In the genomic region with DNA sequence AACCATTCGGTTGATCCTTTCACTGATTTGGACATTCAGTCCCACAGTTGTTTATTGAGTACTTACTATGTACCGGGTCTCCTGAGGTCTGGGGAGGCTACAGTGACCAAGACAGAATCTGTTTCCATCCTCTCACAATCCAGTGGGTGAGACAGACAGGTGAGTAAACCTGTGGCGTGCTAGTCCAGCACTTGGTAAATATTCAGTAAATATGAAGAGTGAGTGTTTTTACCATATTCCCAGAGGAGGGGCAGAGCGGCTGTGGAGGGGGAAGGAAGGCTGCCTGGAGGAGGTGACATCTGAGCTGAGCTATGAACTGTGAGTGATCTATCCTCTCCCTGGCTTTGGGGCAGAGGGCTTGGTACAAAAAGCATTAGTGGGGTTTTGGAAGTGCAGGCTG, we compare ENCODE assay signal across 12 cellular contexts. TPM values are rescaled to one million over a fixed set of nuclear protein-coding genes. Genes with fewer than 3 reads are reported as not detected.
DNase-seq lines count a peak whose midpoint lies in the region; ATAC-seq, FAIRE-seq and TF ChIP-seq lines count a peak whose summit lies in the region.
"Had no signal": no experiment of that assay in that cellular context is flagged by ENCODE, and none has a peak within 500 bp of the region (broad histone marks: within the 10 kb centered on the region; RNA-seq: fewer than 3 reads in every experiment).

No MANE protein-coding gene starts in this region.

- H3K4me3 ChIP-seq in ACC112 (ENCODE audit: low read depth, low read length): peak overlapping the region; percentile 34; the same call in 1 of the 2 replicates
- peak overlapping the region in 1 of 3 donors; percentile 39 for H3K4me3 ChIP-seq in breast epithelium
- H3K4me3 ChIP-seq in tibial artery: no peak overlapping the region

- no peak for ATAC-seq in natural killer cell treated with Interleukin-12 subunit alpha and Interleukin-12 subunit beta and Interleukin-15 and Interleukin-18, amount 100 ng/mL, for 72 hours
- no peak for ATAC-seq in GM21447 (IDR thresholded peaks at IDR 0.05; ENCODE audit: unreplicated experiment)

- TF ChIP-seq POLR2A in breast epithelium (IDR thresholded peaks at IDR 0.05) (no peak), GM12892 (IDR thresholded peaks at IDR 0.05; ENCODE audit: low read depth, low read length) (no peak)

- H3K9me3 Mint-ChIP-seq in IgD-negative memory B cell: no peaks in the 10 kb centered on the region
- no peaks in the 10 kb centered on the region for H3K9me3 Mint-ChIP-seq in natural killer cell treated with Interleukin-12 subunit alpha and Interleukin-12 subunit beta and Interleukin-15 and Interleukin-18, amount 100 ng/mL, for 72 hours

- peak overlapping the region; percentile 89 to 100 (median 95) for H3K27ac Mint-ChIP-seq in IgD-negative memory B cell
- H3K27ac Mint-ChIP-seq in natural killer cell treated with Interleukin-12 subunit alpha and Interleukin-12 subunit beta and Interleukin-15 and Interleukin-18, amount 100 ng/mL, for 72 hours: peak overlapping the region; percentile 66 to 77

- no peaks in the 10 kb centered on the region for H3K36me3 ChIP-seq in ACC112 (ENCODE audit: insufficient read depth, low read length)
- no peaks in the 10 kb centered on the region for H3K36me3 ChIP-seq in breast epithelium
- H3K36me3 ChIP-seq in tibial artery: no peaks in the 10 kb centered on the region

- H3K79me2 ChIP-seq in ACC112 (ENCODE audit: control insufficient read depth, insufficient read depth, low read length, unreplicated experiment): no peaks in the 10 kb centered on the region

- FAIRE-seq in GM12892 (lab: Jason Lieb, UNC): no peak
- FAIRE-seq: D721Med, RCC 7860 had no signal

- H3K9me3 ChIP-seq in breast epithelium (no peaks in the 10 kb centered on the region), tibial artery (no peaks in the 10 kb centered on the region)

- TF ChIP-seq CTCF in breast epithelium (IDR thresholded peaks at IDR 0.05) (no peak), tibial artery (IDR thresholded peaks at IDR 0.05) (no peak)

- H3K36me3 Mint-ChIP-seq in IgD-negative memory B cell: no peaks in the 10 kb centered on the region
- H3K36me3 Mint-ChIP-seq in natural killer cell treated with Interleukin-12 subunit alpha and Interleukin-12 subunit beta and Interleukin-15 and Interleukin-18, amount 100 ng/mL, for 72 hours: no peaks in the 10 kb centered on the region

- DNase-seq in breast epithelium (ENCODE audit: low spot score in 2 of 2) (peak in 1 of 2 donors; percentile 30), NCI-H2227 (lab: John Stamatoyannopoulos, UW; ENCODE audit: unreplicated experiment) (no peak), tibial artery (no peak), GM12892 (ENCODE audit: insufficient read length) (no peak)
- DNase-seq in natural killer cell treated with Interleukin-12 subunit alpha and Interleukin-12 subunit beta and Interleukin-15 and Interleukin-18, amount 100 ng/mL, for 72 hours (ENCODE audit: low spot score): no peak
- DNase-seq: GOT3 had no signal

- H3K4me3 Mint-ChIP-seq in IgD-negative memory B cell: peak overlapping the region; percentile 27 to 89 (median 77)
- peak overlapping the region; percentile 40 for H3K4me3 Mint-ChIP-seq in natural killer cell treated with Interleukin-12 subunit alpha and Interleukin-12 subunit beta and Interleukin-15 and Interleukin-18, amount 100 ng/mL, for 72 hours

- H3K27ac ChIP-seq in ACC112 (ENCODE audit: low read depth, low read length): peak overlapping the region; percentile 84
- peak overlapping the region; percentile 96 to 100 for H3K27ac ChIP-seq in breast epithelium
- H3K27ac ChIP-seq in tibial artery: peak overlapping the region in 1 of 2 donors; percentile 88

- H3K27me3 ChIP-seq in ACC112 (ENCODE audit: insufficient read depth, low read length): no peaks in the 10 kb centered on the region
- H3K27me3 ChIP-seq in breast epithelium: no peaks in the 10 kb centered on the region
- H3K27me3 ChIP-seq in tibial artery: no peaks in the 10 kb centered on the region

- H2AFZ ChIP-seq in ACC112 (ENCODE audit: low read length, unreplicated experiment): no peak overlapping the region

- intact Hi-C loops in breast epithelium (cut with DNase I; ENCODE audit: low total_unique reads): no loop called here
- intact Hi-C loops in tibial artery (cut with DNase I; ENCODE audit: low total_unique reads): loop anchor here (5.0 to 10.0 kb wide), 3 partner anchors 57 to 179 kb away; a partner anchor contains a TSS

- H3K4me1 ChIP-seq in ACC112 (ENCODE audit: control insufficient read depth, insufficient read depth, low read length, unreplicated experiment): peaks cover 53% of the 10 kb centered on the region
- peaks cover 12 to 32% of the 10 kb centered on the region in 2 donors for H3K4me1 ChIP-seq in breast epithelium
- H3K4me1 ChIP-seq in tibial artery: peaks cover 4 to 58% (median 47%) of the 10 kb centered on the region in 4 donors

- peaks cover 2% of the 10 kb centered on the region for H3K27me3 Mint-ChIP-seq in IgD-negative memory B cell
- peaks cover 8 to 17% of the 10 kb centered on the region in 2 donors for H3K27me3 Mint-ChIP-seq in natural killer cell treated with Interleukin-12 subunit alpha and Interleukin-12 subunit beta and Interleukin-15 and Interleukin-18, amount 100 ng/mL, for 72 hours

- peaks cover 33 to 55% (median 46%) of the 10 kb centered on the region in 3 donors for H3K4me1 Mint-ChIP-seq in IgD-negative memory B cell
- H3K4me1 Mint-ChIP-seq in natural killer cell treated with Interleukin-12 subunit alpha and Interleukin-12 subunit beta and Interleukin-15 and Interleukin-18, amount 100 ng/mL, for 72 hours (ENCODE audit: low read depth in 2 of 2): peaks cover 50 to 55% of the 10 kb centered on the region in 2 donors

RNA-seq across cellular contexts. Expression of a gene that starts 31.4 kb away (rescaled TPM):
- polyA plus RNA-seq in IgD-negative memory B cell: 257 TPM
- total RNA-seq in breast epithelium: 1 to 10 TPM in 1 of 3 donors, under 1 TPM in 2; 0.16 to 1.0 (median 0.33) TPM
- 10 to 100 TPM; 65.7 to 71.1 TPM for total RNA-seq in natural killer cell treated with Interleukin-12 subunit alpha and Interleukin-12 subunit beta and Interleukin-15 and Interleukin-18, amount 100 ng/mL, for 72 hours
- polyA plus RNA-seq in GM12892 (2012; ENCODE audit: missing spikeins): 167 TPM
- total RNA-seq: cerebellum had no signal

RNA-seq across cellular contexts. Expression of a gene that starts 32.5 kb away (rescaled TPM):
- polyA plus RNA-seq in IgD-negative memory B cell: not detected
- total RNA-seq in breast epithelium: 10 to 100 TPM in 2 of 3 donors, not detected in 1; 30.5 to 52.2 TPM
- total RNA-seq in natural killer cell treated with Interleukin-12 subunit alpha and Interleukin-12 subunit beta and Interleukin-15 and Interleukin-18, amount 100 ng/mL, for 72 hours: 1 to 10 TPM in 1 of 2 donors, under 1 TPM in 1; 0.76 to 2.9 TPM
- polyA plus RNA-seq in GM12892 (2012; ENCODE audit: missing spikeins): not detected
- total RNA-seq: cerebellum had no signal

Comparison
In these comparisons a context has a peak if more than half of its experiments do, and no peak if none do; other contexts are left out.
1. RNA of a gene that starts 31.4 kb away (total RNA-seq): 65.7 to 71.1 TPM in natural killer cell treated with Interleukin-12 subunit alpha and Interleukin-12 subunit beta and Interleukin-15 and Interleukin-18, amount 100 ng/mL, for 72 hours; 0.16 to 1.0 TPM in breast epithelium; every median in the first group is over 10 times any median in the second.